ENCODE assay signal across 21 cellular contexts in genomic region chr21:42352433-42353095, GRCh38. TPM values are rescaled to one million over a fixed set of nuclear protein-coding genes. Genes with fewer than 3 reads are reported as not detected.
DNase-seq lines count a peak whose midpoint lies in the region; ATAC-seq and TF ChIP-seq lines count a peak whose summit lies in the region.
"Had no signal": no experiment of that assay in that cellular context is flagged by ENCODE, and none has a peak within 500 bp of the region (broad histone marks: within the 10 kb centered on the region; RNA-seq: fewer than 3 reads in every experiment).

No MANE protein-coding gene starts in this region.

- no peaks in the 10 kb centered on the region for H3K27me3 Mint-ChIP-seq in activated CD4-positive, alpha-beta T cell treated with anti-CD3 and anti-CD28 coated beads for 36 hours
- peaks cover 26 to 52% of the 10 kb centered on the region in 2 donors for H3K27me3 Mint-ChIP-seq in natural killer cell (ENCODE audit: low read depth in 2 of 2)
- peaks cover 3% of the 10 kb centered on the region for H3K27me3 Mint-ChIP-seq in type B pancreatic cell

- no peaks in the 10 kb centered on the region for H3K36me3 Mint-ChIP-seq in activated CD4-positive, alpha-beta T cell treated with anti-CD3 and anti-CD28 coated beads for 36 hours (ENCODE audit: low read depth)
- peaks cover 11% of the 10 kb centered on the region for H3K36me3 Mint-ChIP-seq in natural killer cell
- no peaks in the 10 kb centered on the region for H3K36me3 Mint-ChIP-seq in type B pancreatic cell

- TF ChIP-seq POLR2A in spleen (IDR thresholded peaks at IDR 0.05), result no peak

- no peak overlapping the region for H3K4me3 ChIP-seq in spleen
- H3K4me3 ChIP-seq: BLaER1 treated with 17β-estradiol and CSF1 and Interleukin-3, amounts not matched to agents 10 nM and 100 nM; GM12878 had no signal

- no peak overlapping the region for H3K4me3 Mint-ChIP-seq in activated CD4-positive, alpha-beta T cell treated with anti-CD3 and anti-CD28 coated beads for 36 hours
- H3K4me3 Mint-ChIP-seq in natural killer cell (no peak overlapping the region), type B pancreatic cell (no peak overlapping the region)

- POLR2A ChIA-PET in activated CD4-positive, alpha-beta T cell treated with anti-CD3 and anti-CD28 coated beads for 36 hours (lab: Charles Lee), result no interaction called here

- H3K4me1 Mint-ChIP-seq in activated CD4-positive, alpha-beta T cell treated with anti-CD3 and anti-CD28 coated beads for 36 hours, result no peaks in the 10 kb centered on the region
- no peaks in the 10 kb centered on the region for H3K4me1 Mint-ChIP-seq in natural killer cell
- H3K4me1 Mint-ChIP-seq in type B pancreatic cell (ENCODE audit: unreplicated experiment), result no peaks in the 10 kb centered on the region

- no peaks in the 10 kb centered on the region for H3K4me1 ChIP-seq in spleen

- peak overlapping the region; percentile 6 for H3K27ac Mint-ChIP-seq in activated CD4-positive, alpha-beta T cell treated with anti-CD3 and anti-CD28 coated beads for 36 hours
- H3K27ac Mint-ChIP-seq in natural killer cell (no peak overlapping the region), type B pancreatic cell (no peak overlapping the region)

- CTCF ChIA-PET in activated CD4-positive, alpha-beta T cell treated with anti-CD3 and anti-CD28 coated beads for 36 hours (lab: Charles Lee), result no interaction called here

- WGBS in spleen, 5 donors, result 78 to 88% (median 86%) methylated on average over 12 to 14 of the region's 14 CpGs

- H3K36me3 ChIP-seq in spleen, result no peaks in the 10 kb centered on the region
- H3K36me3 ChIP-seq: BLaER1 treated with 17β-estradiol and CSF1 and Interleukin-3, amounts not matched to agents 10 nM and 100 nM had no signal

- peaks cover 16% of the 10 kb centered on the region for H3K9me3 Mint-ChIP-seq in activated CD4-positive, alpha-beta T cell treated with anti-CD3 and anti-CD28 coated beads for 36 hours (ENCODE audit: low read depth)
- H3K9me3 Mint-ChIP-seq in natural killer cell (peaks cover 0 to 6% of the 10 kb centered on the region in 2 donors), type B pancreatic cell (peaks cover 5% of the 10 kb centered on the region)

- H3K9me3 ChIP-seq in spleen, result peaks cover 0 to 40% (median 31%) of the 10 kb centered on the region in 8 donors

- H3K27me3 ChIP-seq in spleen (replicated peaks in 1 of 7), result peaks cover 0 to 16% (median 0%) of the 10 kb centered on the region in 7 donors
- H3K27me3 ChIP-seq: BLaER1 treated with 17β-estradiol and CSF1 and Interleukin-3, amounts not matched to agents 10 nM and 100 nM had no signal

- ATAC-seq in activated CD4-positive, alpha-beta T cell treated with anti-CD3 and anti-CD28 coated beads for 36 hours, result no peak
- no peak for ATAC-seq in natural killer cell
- ATAC-seq: GM12878, Panc1 had no signal

- TF ChIP-seq CTCF in spleen (IDR thresholded peaks at IDR 0.05 in 8 of 11, conservative IDR thresholded peaks at IDR 0.05 in 3 of 11) (no peak), natural killer cell (IDR thresholded peaks at IDR 0.05) (no peak), type B pancreatic cell (conservative IDR thresholded peaks at IDR 0.05) (no peak)

- H3K27ac ChIP-seq in spleen, result no peak overlapping the region
- H3K27ac ChIP-seq: 22Rv1; BLaER1 treated with 17β-estradiol and CSF1 and Interleukin-3, amounts not matched to agents 10 nM and 100 nM; KMS-11 had no signal

- intact Hi-C loops in activated CD4-positive, alpha-beta T cell treated with anti-CD3 and anti-CD28 coated beads for 36 hours (cut with DNase I, micrococcal nuclease), result no loop called here
- intact Hi-C loops in spleen (cut with DNase I; ENCODE audit: low total_unique reads), result no loop called here
- intact Hi-C loops in natural killer cell (cut with micrococcal nuclease), result no loop called here

- DNase-seq in activated CD4-positive, alpha-beta T cell treated with anti-CD3 and anti-CD28 coated beads for 36 hours, result no peak
- no peak for DNase-seq in activated CD4-positive, alpha-beta T cell treated with anti-CD3 and anti-CD28 coated beads for 1 hour
- DNase-seq in Daoy (ENCODE audit: low read depth) (peak; percentile 51), islet precursor cell (peak; percentile 43), spleen (peak; percentile 35), natural killer cell (no peak), type B pancreatic cell (ENCODE audit: extremely low spot score, unreplicated experiment) (no peak)
- DNase-seq in stimulated activated CD4-positive, alpha-beta T cell treated with anti-CD3 and anti-CD28 coated beads, Interleukin-4, amount 100 ng/mL, for 24 hours, result no peak
- DNase-seq: DMS153, H7, NCI-H1417, NCI-H2029, NCI-H2171 treated with DMSO at 0.1 percent for 48 hours, NCI-H82, Right ventricle myocardium superior had no signal

RNA-seq across cellular contexts. Expression of gene TFF2, which starts 1.8 kb away (rescaled TPM):
- total RNA-seq in activated CD4-positive, alpha-beta T cell treated with anti-CD3 and anti-CD28 coated beads for 36 hours, result not detected
- not detected in 2 replicates for total RNA-seq in Daoy (2014; rRNA removed; shearing (Covaris generic))
- total RNA-seq in spleen (not detected), natural killer cell (not detected), type B pancreatic cell (ENCODE audit: low replicate concordance) (5.2 and 11.3 TPM in 2 replicates)
- polyA plus RNA-seq in spleen, result under 1 TPM in 1 of 3 donors, not detected in 2; 0.14 TPM
- total RNA-seq: GM12878, H7, NCI-H460, Right ventricle myocardium superior had no signal

RNA-seq across cellular contexts. Expression of gene TFF1, which starts 13.8 kb away (rescaled TPM):
- total RNA-seq in activated CD4-positive, alpha-beta T cell treated with anti-CD3 and anti-CD28 coated beads for 36 hours, result not detected
- not detected in 2 replicates for total RNA-seq in Daoy (2014; rRNA removed; shearing (Covaris generic))
- total RNA-seq in spleen (not detected), natural killer cell (not detected), type B pancreatic cell (ENCODE audit: low replicate concordance) (42.6 and 136 TPM in 2 replicates)
- polyA plus RNA-seq in spleen, result not detected
- total RNA-seq: GM12878, H7, NCI-H460, Right ventricle myocardium superior had no signal

RNA-seq across cellular contexts. Expression of gene TFF3, which starts 37.4 kb away (rescaled TPM):
- not detected for total RNA-seq in activated CD4-positive, alpha-beta T cell treated with anti-CD3 and anti-CD28 coated beads for 36 hours
- 2.4 and 3.4 TPM in 2 replicates for total RNA-seq in Daoy (2014; rRNA removed; shearing (Covaris generic))
- total RNA-seq in spleen (100 to 1,000 TPM in 2 of 7 donors, 10 to 100 TPM in 5; 38.1 to 123 (median 72.9) TPM), natural killer cell (not detected), type B pancreatic cell (ENCODE audit: low replicate concordance) (31.5 and 183 TPM in 2 replicates)
- 10 to 100 TPM; 28.9 to 77.8 (median 48.3) TPM for polyA plus RNA-seq in spleen
- total RNA-seq: GM12878, NCI-H460 had no signal
- polyA plus RNA-seq: GM12878 had no signal

RNA-seq across cellular contexts. Expression of gene TMPRSS3, which starts 43.3 kb away (rescaled TPM):
- 100 to 1,000 TPM in 1 of 2 experiments, 10 to 100 TPM in 1; 99.1 to 113 TPM for total RNA-seq in activated CD4-positive, alpha-beta T cell treated with anti-CD3 and anti-CD28 coated beads for 36 hours
- total RNA-seq in Daoy (2014; rRNA removed; shearing (Covaris generic)), result 8.7 TPM in 1 of 2 replicates, not detected in the other
- total RNA-seq in spleen (1 to 10 TPM in 2 of 7 donors, under 1 TPM in 4, not detected in 1; 0.51 to 6.0 (median 0.78) TPM), natural killer cell (under 1 TPM in 1 of 3 donors, not detected in 2; 0.25 TPM), type B pancreatic cell (ENCODE audit: low replicate concordance) (0.74 and 1.3 TPM in 2 replicates)
- under 1 TPM; 0.22 to 0.32 (median 0.24) TPM for polyA plus RNA-seq in spleen
- total RNA-seq: H7, Right ventricle myocardium superior had no signal

RNA-seq across cellular contexts. Expression of gene UBASH3A, which starts 51.1 kb away (rescaled TPM):
- 10 to 100 TPM; 37.3 to 39.0 TPM for total RNA-seq in activated CD4-positive, alpha-beta T cell treated with anti-CD3 and anti-CD28 coated beads for 36 hours
- total RNA-seq in Daoy (2014; rRNA removed; shearing (Covaris generic)), result 0.18 TPM in 1 of 2 replicates, not detected in the other
- 10 to 100 TPM in 5 of 7 donors, 1 to 10 TPM in 2; 7.2 to 16.3 (median 11.4) TPM for total RNA-seq in spleen
- polyA plus RNA-seq in spleen, result 1 to 10 TPM; 2.6 to 4.2 (median 3.3) TPM
- 1 to 10 TPM in 2 of 3 donors, under 1 TPM in 1; 0.66 to 5.0 (median 2.0) TPM for total RNA-seq in natural killer cell
- total RNA-seq in type B pancreatic cell (ENCODE audit: low replicate concordance), result not detected in 2 replicates
- total RNA-seq: H7, NCI-H460, Right ventricle myocardium superior had no signal

Comparison
In these comparisons a context has a peak if more than half of its experiments do, and no peak if none do; other contexts are left out.
1. DNase-seq: peak in Daoy (single experiment), islet precursor cell (single experiment) and spleen (single experiment); none in activated CD4-positive, alpha-beta T cell treated with anti-CD3 and anti-CD28 coated beads for 36 hours (single experiment), activated CD4-positive, alpha-beta T cell treated with anti-CD3 and anti-CD28 coated beads for 1 hour (single experiment), natural killer cell (single experiment), stimulated activated CD4-positive, alpha-beta T cell treated with anti-CD3 and anti-CD28 coated beads, Interleukin-4, amount 100 ng/mL, for 24 hours (single experiment) and type B pancreatic cell (single experiment).
2. RNA of gene TFF1, which starts 13.8 kb away (total RNA-seq): 42.6 to 136 TPM in type B pancreatic cell; not detected in activated CD4-positive, alpha-beta T cell treated with anti-CD3 and anti-CD28 coated beads for 36 hours, not detected in Daoy, not detected in spleen and not detected in natural killer cell; every median in the first group is over 10 times any median in the second.